Comparison of ENCODE assay signal across 8 cellular contexts in the genomic region with DNA sequence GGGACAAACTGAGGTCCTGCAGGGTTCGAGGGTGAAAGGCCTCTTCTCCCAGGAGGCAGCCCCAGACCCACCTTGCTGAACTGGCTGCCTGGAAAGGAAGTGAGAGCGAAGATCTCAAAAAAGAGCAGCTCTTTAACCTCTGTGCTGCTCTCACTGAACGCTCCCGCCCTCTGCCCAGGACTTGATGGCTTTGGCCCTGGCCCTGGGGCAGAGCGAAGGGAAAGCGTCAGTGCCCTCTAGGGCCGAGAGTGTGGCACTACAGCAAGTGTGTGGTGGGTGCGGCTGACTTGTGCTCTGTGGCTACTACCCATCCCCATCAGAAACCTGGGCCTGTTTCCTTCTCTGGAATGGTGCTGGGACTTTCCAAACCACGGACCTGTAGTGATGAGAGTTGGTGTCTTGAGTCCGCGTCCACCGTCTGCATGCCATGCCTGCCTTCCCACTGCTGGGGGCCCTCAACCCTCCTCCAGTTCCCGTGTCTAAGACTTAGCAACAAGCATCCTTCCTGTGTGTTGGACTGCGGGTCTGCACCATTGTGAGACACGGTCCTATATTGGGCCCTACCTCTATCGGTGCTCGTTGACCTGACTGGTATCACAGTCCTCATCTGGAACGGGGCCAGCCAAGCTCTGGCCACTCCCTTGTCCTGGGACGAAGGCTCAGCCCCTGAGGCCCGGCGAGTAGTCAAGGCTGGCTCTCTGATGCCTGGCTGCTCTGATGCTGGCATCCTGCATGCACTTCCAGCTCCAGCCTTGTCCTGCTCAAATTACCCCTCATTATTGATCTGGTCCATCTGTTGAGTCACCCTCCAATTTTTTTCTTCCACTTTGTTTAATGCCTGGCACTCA.
DNase-seq lines count a peak whose midpoint lies in the region; ATAC-seq and TF ChIP-seq lines count a peak whose summit lies in the region.

No MANE protein-coding gene starts in this region.

- H3K27ac ChIP-seq in GM23338 (ENCODE audit: low read depth) (no peak overlapping the region), upper lobe of right lung (no peak overlapping the region)

- H3K4me3 Mint-ChIP-seq in GM23338 (no peak overlapping the region), mesothelial cell of epicardium (no peak overlapping the region)
- H3K4me3 Mint-ChIP-seq in effector memory CD8-positive, alpha-beta T cell = no peak overlapping the region

- H4K20me1 ChIP-seq in GM23338 (replicated peaks; ENCODE audit: insufficient read depth) = no peaks in the 10 kb centered on the region

- no peaks in the 10 kb centered on the region for H3K9me3 ChIP-seq in upper lobe of right lung

- H3K4me3 ChIP-seq in GM23338 (no peak overlapping the region), upper lobe of right lung (no peak overlapping the region)

- ATAC-seq in GM23338 = peak; percentile 99
- ATAC-seq in effector memory CD8-positive, alpha-beta T cell (replicated peaks) = peak; percentile 56
- ATAC-seq in upper lobe of right lung = peak; percentile 91

- H3K27ac Mint-ChIP-seq in GM23338 (no peak overlapping the region; the same call in 1 of the 2 replicates), mesothelial cell of epicardium (no peak overlapping the region)
- H3K27ac Mint-ChIP-seq in effector memory CD8-positive, alpha-beta T cell = no peak overlapping the region

- H3K36me3 ChIP-seq in GM23338 (ENCODE audit: insufficient read depth) (no peaks in the 10 kb centered on the region), upper lobe of right lung (no peaks in the 10 kb centered on the region)

- H3K27me3 ChIP-seq in GM23338 (ENCODE audit: insufficient read depth) (no peaks in the 10 kb centered on the region), upper lobe of right lung (no peaks in the 10 kb centered on the region)

- no peaks in the 10 kb centered on the region for H3K4me1 ChIP-seq in GM23338 (ENCODE audit: insufficient read depth)
- H3K4me1 ChIP-seq in upper lobe of right lung = no peaks in the 10 kb centered on the region

- no peaks in the 10 kb centered on the region for H3K9me3 Mint-ChIP-seq in GM23338
- H3K9me3 Mint-ChIP-seq in effector memory CD8-positive, alpha-beta T cell = no peaks in the 10 kb centered on the region
- peaks cover 8% of the 10 kb centered on the region for H3K9me3 Mint-ChIP-seq in mesothelial cell of epicardium

- H3K4me2 ChIP-seq in GM23338 = no peak overlapping the region

- DNase-seq in NCI-H1436 (lab: John Stamatoyannopoulos, UW) (peak; percentile 66), NCI-H1436 treated with DMSO at 0.1 percent for 48 hours (lab: John Stamatoyannopoulos, UW) (no peak), GM23338 (ENCODE audit: low spot score) (peak; percentile 94), M059J (ENCODE audit: low read depth) (peak; percentile 58), SKM-1 treated with dmso at 0.1 percent for 144 hours (lab: John Stamatoyannopoulos, UW; ENCODE audit: unreplicated experiment) (peak; percentile 85), mesothelial cell of epicardium (ENCODE audit: low spot score in 2 of 2, unreplicated experiment in 2 of 2) (no peak), upper lobe of right lung (peak; percentile 72)
- DNase-seq in effector memory CD8-positive, alpha-beta T cell = peak in 1 of 3 experiments; percentile 3

- H3K79me2 ChIP-seq in GM23338 (replicated peaks; ENCODE audit: insufficient read depth) = no peaks in the 10 kb centered on the region

- TF ChIP-seq CTCF in GM23338 (conservative IDR thresholded peaks at IDR 0.05; ENCODE audit: low read depth in 2 of 2) = peak; percentile 66 to 95
- peak; percentile 29 for TF ChIP-seq CTCF in mesothelial cell of epicardium (IDR thresholded peaks at IDR 0.05; ENCODE audit: unreplicated experiment)
- TF ChIP-seq CTCF in upper lobe of right lung (IDR thresholded peaks at IDR 0.05) = peak; percentile 56

- intact Hi-C loops in upper lobe of right lung (cut with DNase I) = no loop called here

- no peaks in the 10 kb centered on the region; the same call in 1 of the 2 replicates for H3K9me2 ChIP-seq in GM23338 (ENCODE audit: insufficient read depth)

- H3K27me3 Mint-ChIP-seq in GM23338 (ENCODE audit: insufficient read depth, low read depth, poor library complexity) (peaks cover 5% of the 10 kb centered on the region), mesothelial cell of epicardium (ENCODE audit: low read depth) (no peaks in the 10 kb centered on the region)
- H3K27me3 Mint-ChIP-seq in effector memory CD8-positive, alpha-beta T cell = peaks cover 0 to 4% of the 10 kb centered on the region in 2 donors

- no peaks in the 10 kb centered on the region for H3F3A ChIP-seq in GM23338 (replicated peaks; ENCODE audit: low read depth)

- H3K4me1 Mint-ChIP-seq in GM23338 (no peaks in the 10 kb centered on the region; the same call in 2 of the 3 replicates), mesothelial cell of epicardium (no peaks in the 10 kb centered on the region)
- H3K4me1 Mint-ChIP-seq in effector memory CD8-positive, alpha-beta T cell (ENCODE audit: low read depth in 2 of 2) = no peaks in the 10 kb centered on the region

- peak overlapping the region; percentile 70; the same call in 1 of the 2 replicates for H2AFZ ChIP-seq in GM23338

- H3K36me3 Mint-ChIP-seq in GM23338 (ENCODE audit: low read depth) (no peaks in the 10 kb centered on the region; the same call in 2 of the 3 replicates), mesothelial cell of epicardium (peaks cover 5% of the 10 kb centered on the region)
- no peaks in the 10 kb centered on the region for H3K36me3 Mint-ChIP-seq in effector memory CD8-positive, alpha-beta T cell (ENCODE audit: insufficient read depth)

TF ChIP-seq in GM23338, 12 proteins besides CTCF, POLR2A, EP300 and RAD21:
- TF ChIP-seq ZNF462 (CRISPR knock-in tag; IDR thresholded peaks at IDR 0.05) (0 out of 2 replicates have a peak, but pooled peaks have one; percentile 7), ZNF114 (CRISPR knock-in tag; IDR thresholded peaks at IDR 0.05) (no peak)

Comparison
In these comparisons a context has a peak if more than half of its experiments do, and no peak if none do; other contexts are left out.
1. DNase-seq: peak in NCI-H1436 (single experiment), GM23338 (single experiment), M059J (single experiment), SKM-1 treated with dmso at 0.1 percent for 144 hours (single experiment) and upper lobe of right lung (single experiment); none in NCI-H1436 treated with DMSO at 0.1 percent for 48 hours (single experiment) and mesothelial cell of epicardium (0 of 2).
2. CTCF ChIP-seq: peak in every context shown above with its lines; median percentile 80 in GM23338; 56 in upper lobe of right lung; 29 in mesothelial cell of epicardium.
3. Peak in every context shown above with its lines, with median percentiles within 50 percentile points of each other: ATAC-seq.